Comparison of ENCODE assay signal across 20 cellular contexts in the genomic region with DNA sequence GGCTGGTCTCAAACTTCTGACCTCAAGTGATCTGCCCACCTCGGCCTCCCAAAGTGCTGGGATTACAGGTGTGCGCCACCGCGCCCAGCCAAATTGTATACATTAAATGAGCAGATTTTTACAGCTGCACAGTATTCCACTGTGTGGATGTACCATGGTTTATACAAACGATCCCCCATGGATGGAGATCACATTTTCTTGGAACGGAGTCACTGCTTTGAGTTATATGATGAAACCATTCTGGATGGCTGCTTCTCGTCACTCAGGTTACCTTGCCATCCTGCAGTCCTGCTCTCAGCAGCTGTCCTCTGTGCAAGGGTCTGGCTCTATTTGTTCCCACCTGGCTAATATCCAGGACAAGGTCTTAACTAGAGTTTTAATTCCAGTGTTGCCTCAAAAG. TPM values are rescaled to one million over a fixed set of nuclear protein-coding genes. Genes with fewer than 3 reads are reported as not detected.
DNase-seq lines count a peak whose midpoint lies in the region; ATAC-seq and TF ChIP-seq lines count a peak whose summit lies in the region.
"Had no signal": no experiment of that assay in that cellular context is flagged by ENCODE, and none has a peak within 500 bp of the region (broad histone marks: within the 10 kb centered on the region; RNA-seq: fewer than 3 reads in every experiment).

No MANE protein-coding gene starts in this region.

- no peaks in the 10 kb centered on the region for H3K79me2 ChIP-seq in hepatocyte

- POLR2A ChIA-PET in HEK293 (lab: Yijun Ruan, JAX) = no interaction called here

- ATAC-seq in GM21528 (IDR thresholded peaks at IDR 0.05; ENCODE audit: low FRiP score, unreplicated experiment) = no peak
- ATAC-seq: GM23338, HCT116 had no signal

- H3K4me2 ChIP-seq in hepatocyte = no peak overlapping the region
- H3K4me2 ChIP-seq: GM23338 had no signal

- no peaks in the 10 kb centered on the region for H3K9me2 ChIP-seq in hepatocyte (replicated peaks; ENCODE audit: insufficient read depth)

- H3K36me3 ChIP-seq in HEK293 (ENCODE audit: control insufficient read depth in 2 of 2, insufficient read depth in 1 of 2, low read length in 2 of 2) = peaks cover 0 to 8% of the 10 kb centered on the region in 2 experiments; a peak in 1 of 3 replicates
- no peaks in the 10 kb centered on the region for H3K36me3 ChIP-seq in hepatocyte (replicated peaks; ENCODE audit: insufficient read depth, low read depth)

- no peaks in the 10 kb centered on the region for H3K27me3 ChIP-seq in hepatocyte

- H4K20me1 ChIP-seq in hepatocyte (ENCODE audit: insufficient read depth, poor library complexity, severe bottlenecking) = no peaks in the 10 kb centered on the region

- no peak overlapping the region for H3K27ac ChIP-seq in HEK293 (ENCODE audit: extremely low read depth, low read depth, low read length)
- H3K27ac ChIP-seq in hepatocyte = peak overlapping the region; percentile 90

- no peak overlapping the region for H2AFZ ChIP-seq in hepatocyte
- H2AFZ ChIP-seq: GM23338 had no signal

- CTCF ChIA-PET in HEK293 (lab: Yijun Ruan, JAX) = no interaction called here

- DNase-seq in D341Med (ENCODE audit: low spot score) (peak; percentile 3), hepatocyte (ENCODE audit: low spot score) (no peak), NCI-H1436 treated with DMSO at 0.1 percent for 48 hours (lab: John Stamatoyannopoulos, UW) (no peak), DMS 273 (lab: John Stamatoyannopoulos, UW; ENCODE audit: unreplicated experiment) (no peak)
- DNase-seq: C1 segment of cervical spinal cord; Calu3; CD4-positive, alpha-beta memory T cell; COR-L47; DMS 273 treated with DMSO at 0.1 percent for 48 hours; DND-41; H9; HFFc6 had no signal

- TF ChIP-seq CTCF in HEK293 (tag by site-specific recombination; IDR thresholded peaks at IDR 0.05) (no peak), hepatocyte (IDR thresholded peaks at IDR 0.05; ENCODE audit: poor library complexity) (no peak)

- 91% methylated on average over 7 of the region's 7 CpGs for WGBS in hepatocyte (ENCODE audit: low lambda C conversion rate, missing lambda C conversion rate)

- H3K9me3 ChIP-seq in HEK293 (ENCODE audit: control insufficient read depth, insufficient read depth, low read depth, low read length) (no peaks in the 10 kb centered on the region), hepatocyte (ENCODE audit: low read depth) (no peaks in the 10 kb centered on the region)

- H3K4me1 ChIP-seq in HEK293 (ENCODE audit: control insufficient read depth, insufficient read depth, low read length) (no peaks in the 10 kb centered on the region), hepatocyte (ENCODE audit: insufficient read depth) (peaks cover 4% of the 10 kb centered on the region)

- no peak overlapping the region for H3K4me3 ChIP-seq in HEK293 (ENCODE audit: low read depth, low read length)
- H3K4me3 ChIP-seq in hepatocyte = no peak overlapping the region
- H3K4me3 ChIP-seq: GM23338 had no signal

TF ChIP-seq in HEK293, 187 proteins besides CTCF, POLR2A, EP300 and RAD21:
- TF ChIP-seq SALL2 (tag by site-specific recombination; IDR thresholded peaks at IDR 0.05; ENCODE audit: borderline replicate concordance) (no peak), MZF1 (tag by site-specific recombination; IDR thresholded peaks at IDR 0.05; ENCODE audit: borderline replicate concordance) (peak; percentile 57; the same call in 1 of the 2 replicates), ZNF16 (tag by site-specific recombination; IDR thresholded peaks at IDR 0.05; ENCODE audit: low read depth) (no peak), ZFP3 (tag by site-specific recombination; IDR thresholded peaks at IDR 0.05; ENCODE audit: low read depth) (no peak)

RNA-seq across cellular contexts. Expression of a gene that starts 39.1 kb away (rescaled TPM):
- 14.2 and 18.7 TPM in 2 replicates for total RNA-seq in hepatocyte
- 7.5 and 10.0 TPM in 2 replicates for polyA plus RNA-seq in hepatocyte
- total RNA-seq: A172; A673; CD4-positive, alpha-beta memory T cell; H4; HFFc6 had no signal
- polyA plus RNA-seq: BJ; CD4-positive, alpha-beta memory T cell had no signal
